In genomic region chr3:177481329-177481728, GRCh38 we compare ENCODE assay signal across 21 cellular contexts.
DNase-seq lines count a peak whose midpoint lies in the region; ATAC-seq, FAIRE-seq and TF ChIP-seq lines count a peak whose summit lies in the region.
"Had no signal": no experiment of that assay in that cellular context is flagged by ENCODE, and none has a peak within 500 bp of the region (broad histone marks: within the 10 kb centered on the region; RNA-seq: fewer than 3 reads in every experiment).

No MANE protein-coding gene starts in this region.

- FAIRE-seq in H54 (lab: Jason Lieb, UNC), result no peak
- FAIRE-seq: small intestine had no signal

- no peak overlapping the region for H3K4me3 Mint-ChIP-seq in memory B cell
- H3K4me3 Mint-ChIP-seq: dendritic cell treated with granulocyte-macrophage colony-stimulating factor and Interleukin-4, amounts not matched to agents 40 ng/mL and 50 ng/mL, for 4 days; stimulated activated effector memory CD8-positive, alpha-beta T cell treated with anti-CD3 and anti-CD28 coated beads, Interleukin-12 subunit alpha, Interleukin-12 subunit beta, amount 100 ng/mL, for 72 hours had no signal

- no peaks in the 10 kb centered on the region for H3K9me3 Mint-ChIP-seq in memory B cell
- H3K9me3 Mint-ChIP-seq: dendritic cell treated with granulocyte-macrophage colony-stimulating factor and Interleukin-4, amounts not matched to agents 40 ng/mL and 50 ng/mL, for 4 days; stimulated activated effector memory CD8-positive, alpha-beta T cell treated with anti-CD3 and anti-CD28 coated beads, Interleukin-12 subunit alpha, Interleukin-12 subunit beta, amount 100 ng/mL, for 72 hours had no signal

- ATAC-seq in HG03159 (IDR thresholded peaks at IDR 0.05; ENCODE audit: unreplicated experiment) (peak; percentile 75), memory B cell (ENCODE audit: low read depth) (peak; percentile 60), HG02884 (IDR thresholded peaks at IDR 0.05; ENCODE audit: unreplicated experiment) (no peak), HG02759 (IDR thresholded peaks at IDR 0.05; ENCODE audit: unreplicated experiment) (no peak), GM21576 (IDR thresholded peaks at IDR 0.05; ENCODE audit: unreplicated experiment) (no peak)
- ATAC-seq: stimulated activated effector memory CD8-positive, alpha-beta T cell treated with anti-CD3 and anti-CD28 coated beads, Interleukin-12 subunit alpha, Interleukin-12 subunit beta, amount 100 ng/mL, for 72 hours had no signal

- no peaks in the 10 kb centered on the region for H3K27me3 Mint-ChIP-seq in memory B cell
- H3K27me3 Mint-ChIP-seq: dendritic cell treated with granulocyte-macrophage colony-stimulating factor and Interleukin-4, amounts not matched to agents 40 ng/mL and 50 ng/mL, for 4 days had no signal

- DNase-seq in AML-193 (lab: John Stamatoyannopoulos, UW) (peak; percentile 39 to 48), OCI-M1 (lab: John Stamatoyannopoulos, UW) (peak; percentile 53), memory B cell (ENCODE audit: low spot score in 2 of 2) (no peak), H54 (ENCODE audit: insufficient read length, low spot score) (no peak)
- DNase-seq: activated CD8-positive, alpha-beta memory T cell treated with anti-CD3 and anti-CD28 coated beads, Interleukin-2, amount 50 U/mL, for 4 hours; activated naive CD4-positive, alpha-beta T cell; EL; erythroblast; HCEC 1CT; mesendoderm; NCI-H187 treated with DMSO at 0.1 percent for 48 hours; NCI-H524 treated with DMSO at 0.1 percent for 48 hours; small intestine; T-helper 1 cell; upper lobe of left lung had no signal

- peaks cover 3% of the 10 kb centered on the region for H3K4me1 Mint-ChIP-seq in memory B cell
- H3K4me1 Mint-ChIP-seq: stimulated activated effector memory CD8-positive, alpha-beta T cell treated with anti-CD3 and anti-CD28 coated beads, Interleukin-12 subunit alpha, Interleukin-12 subunit beta, amount 100 ng/mL, for 72 hours had no signal

- no peak overlapping the region for H3K27ac Mint-ChIP-seq in memory B cell
- H3K27ac Mint-ChIP-seq: dendritic cell treated with granulocyte-macrophage colony-stimulating factor and Interleukin-4, amounts not matched to agents 40 ng/mL and 50 ng/mL, for 4 days; stimulated activated effector memory CD8-positive, alpha-beta T cell treated with anti-CD3 and anti-CD28 coated beads, Interleukin-12 subunit alpha, Interleukin-12 subunit beta, amount 100 ng/mL, for 72 hours had no signal

- no peaks in the 10 kb centered on the region for H3K36me3 Mint-ChIP-seq in memory B cell
- H3K36me3 Mint-ChIP-seq: stimulated activated effector memory CD8-positive, alpha-beta T cell treated with anti-CD3 and anti-CD28 coated beads, Interleukin-12 subunit alpha, Interleukin-12 subunit beta, amount 100 ng/mL, for 72 hours had no signal

- no peak for TF ChIP-seq POLR2A in H54 (IDR thresholded peaks at IDR 0.05; ENCODE audit: low read depth, low read length)

Comparison
In these comparisons a context has a peak if more than half of its experiments do, and no peak if none do; other contexts are left out.
1. DNase-seq: peak in AML-193 (2 of 2) and OCI-M1 (single experiment); none in memory B cell (0 of 2) and H54 (single experiment).
2. ATAC-seq: peak in HG03159 (single experiment) and memory B cell (single experiment); none in HG02884 (single experiment), HG02759 (single experiment) and GM21576 (single experiment).